Comparison of ENCODE assay signal across 19 cellular contexts in genomic region chr1:94125551-94126514, GRCh38. TPM values are rescaled to one million over a fixed set of nuclear protein-coding genes. Genes with fewer than 3 reads are reported as not detected.
DNase-seq lines count a peak whose midpoint lies in the region; ATAC-seq and TF ChIP-seq lines count a peak whose summit lies in the region.
"Had no signal": no experiment of that assay in that cellular context is flagged by ENCODE, and none has a peak within 500 bp of the region (broad histone marks: within the 10 kb centered on the region; RNA-seq: fewer than 3 reads in every experiment).

No MANE protein-coding gene starts in this region.

- no peaks in the 10 kb centered on the region; the same call in 1 of the 2 replicates for H3K4me1 ChIP-seq in H9 (ENCODE audit: insufficient read depth, low read length)
- H3K4me1 ChIP-seq: foreskin keratinocyte had no signal

- no peak overlapping the region for H2BK15ac ChIP-seq in H9 (ENCODE audit: low read depth, low read length)

- WGBS in H9 (ENCODE audit: extremely low coverage, insufficient read length, low lambda C conversion rate): no CpG with 5 or more reads among the region's 6 CpGs

- H2AFZ ChIP-seq in H9 (ENCODE audit: low read length): no peak overlapping the region

- no peak overlapping the region for H2BK120ac ChIP-seq in H9 (ENCODE audit: low read depth, low read length, poor library complexity, severe bottlenecking)

- no peak overlapping the region for H3K14ac ChIP-seq in H9 (ENCODE audit: insufficient read depth, low read length)

- H3K4me2 ChIP-seq in H9 (ENCODE audit: insufficient read depth, insufficient read length, low read length): no peak overlapping the region

- peak; percentile 47 for DNase-seq in H9
- peak; percentile 63 for DNase-seq in NCI-H526 treated with DMSO at 0.1 percent for 48 hours (lab: John Stamatoyannopoulos, UW)
- DNase-seq in iris pigment epithelial cell (ENCODE audit: low read depth): peak; percentile 22
- no peak for DNase-seq in progenitor cell of endocrine pancreas (ENCODE audit: low spot score, unreplicated experiment)
- DNase-seq in middle frontal gyrus (ENCODE audit: extremely low spot score, low spot score): no peak
- no peak for DNase-seq in activated naive CD4-positive, alpha-beta T cell treated with anti-CD3 and anti-CD28 coated beads, Interleukin-2, amount 10 ng/mL, durations not matched to agents 7 days and 5 days
- DNase-seq: activated naive CD4-positive, alpha-beta T cell; activated T-cell treated with anti-CD3 and anti-CD28 coated beads for 4 hours; aorta; cerebellar nuclear complex; foreskin keratinocyte; left colon; NK-92 treated with Interleukin-12 subunit alpha and Interleukin-12 subunit beta, amount 100 ng/mL, for 24 hours; ovary; stimulated activated CD4-positive, alpha-beta T cell treated with anti-CD3 and anti-CD28 coated beads, Interleukin-4, amount 100 ng/mL, for 1 hour; T-helper 1 cell had no signal

- H3K18ac ChIP-seq in H9 (ENCODE audit: insufficient read length, low read depth, low read length): no peak overlapping the region

- H3K79me1 ChIP-seq in H9 (ENCODE audit: insufficient read depth, low read depth, low read length, poor library complexity, severe bottlenecking): no peaks in the 10 kb centered on the region

- H2BK5ac ChIP-seq in H9 (ENCODE audit: insufficient read length, low read length): no peak overlapping the region

- no peak overlapping the region for H3K56ac ChIP-seq in H9 (ENCODE audit: insufficient read length, low read depth, low read length)

- CTCF ChIA-PET in activated naive CD4-positive, alpha-beta T cell treated with anti-CD3 and anti-CD28 coated beads, Interleukin-2, amount 10 ng/mL, durations not matched to agents 7 days and 5 days (lab: Charles Lee): no interaction called here

- H3K23ac ChIP-seq in H9 (ENCODE audit: insufficient read length, low read depth, low read length): no peak overlapping the region

- H3K4me1 Mint-ChIP-seq in H9 (peaks cover 18 to 22% of the 10 kb centered on the region in 2 experiments), progenitor cell of endocrine pancreas (ENCODE audit: low read depth) (peaks cover 20% of the 10 kb centered on the region)
- H3K4me1 Mint-ChIP-seq in activated naive CD4-positive, alpha-beta T cell treated with anti-CD3 and anti-CD28 coated beads, Interleukin-2, amount 10 ng/mL, durations not matched to agents 7 days and 5 days: no peaks in the 10 kb centered on the region

- H3K9me3 Mint-ChIP-seq in H9 (no peaks in the 10 kb centered on the region), progenitor cell of endocrine pancreas (ENCODE audit: low read depth) (no peaks in the 10 kb centered on the region)
- H3K9me3 Mint-ChIP-seq in activated naive CD4-positive, alpha-beta T cell treated with anti-CD3 and anti-CD28 coated beads, Interleukin-2, amount 10 ng/mL, durations not matched to agents 7 days and 5 days: no peaks in the 10 kb centered on the region

- no peaks in the 10 kb centered on the region for H3K79me2 ChIP-seq in H9 (ENCODE audit: insufficient read depth, low read length)

- no peak overlapping the region for H4K5ac ChIP-seq in H9 (ENCODE audit: insufficient read length, low read depth, low read length)

- H3K9me3 ChIP-seq in H9 (ENCODE audit: control insufficient read depth, low read depth, low read length): no peaks in the 10 kb centered on the region
- H3K9me3 ChIP-seq: ovary had no signal

- H3K27ac Mint-ChIP-seq in H9 (no peak overlapping the region), progenitor cell of endocrine pancreas (peak overlapping the region; percentile 83)
- no peak overlapping the region for H3K27ac Mint-ChIP-seq in activated naive CD4-positive, alpha-beta T cell treated with anti-CD3 and anti-CD28 coated beads, Interleukin-2, amount 10 ng/mL, durations not matched to agents 7 days and 5 days

- no peak overlapping the region for H4K8ac ChIP-seq in H9 (replicated peaks; ENCODE audit: insufficient read length, low read depth, low read length)

- H3K27me3 ChIP-seq in H9 (ENCODE audit: insufficient read depth, low read length): no peaks in the 10 kb centered on the region
- H3K27me3 ChIP-seq: ovary had no signal

- H3K4me3 Mint-ChIP-seq in H9 (no peak overlapping the region; a peak in 1 of 5 replicates), progenitor cell of endocrine pancreas (ENCODE audit: low read depth) (no peak overlapping the region)
- H3K4me3 Mint-ChIP-seq in activated naive CD4-positive, alpha-beta T cell treated with anti-CD3 and anti-CD28 coated beads, Interleukin-2, amount 10 ng/mL, durations not matched to agents 7 days and 5 days: no peak overlapping the region

- H3K23me2 ChIP-seq in H9 (ENCODE audit: insufficient read length, low read depth, low read length, poor library complexity, severe bottlenecking): no peaks in the 10 kb centered on the region

- H3K27me3 Mint-ChIP-seq in H9 (ENCODE audit: low read depth) (peaks cover 14% of the 10 kb centered on the region), progenitor cell of endocrine pancreas (no peaks in the 10 kb centered on the region)
- peaks cover 5% of the 10 kb centered on the region for H3K27me3 Mint-ChIP-seq in activated naive CD4-positive, alpha-beta T cell treated with anti-CD3 and anti-CD28 coated beads, Interleukin-2, amount 10 ng/mL, durations not matched to agents 7 days and 5 days

- H2AK5ac ChIP-seq in H9 (ENCODE audit: insufficient read length, low read length): no peak overlapping the region

- H3K36me3 Mint-ChIP-seq in H9 (ENCODE audit: insufficient read depth in 1 of 3, low read depth in 3 of 3): no peaks in the 10 kb centered on the region
- no peaks in the 10 kb centered on the region for H3K36me3 Mint-ChIP-seq in progenitor cell of endocrine pancreas (ENCODE audit: insufficient read depth)
- H3K36me3 Mint-ChIP-seq in activated naive CD4-positive, alpha-beta T cell treated with anti-CD3 and anti-CD28 coated beads, Interleukin-2, amount 10 ng/mL, durations not matched to agents 7 days and 5 days: no peaks in the 10 kb centered on the region

- no peaks in the 10 kb centered on the region for H4K20me1 ChIP-seq in H9 (ENCODE audit: control insufficient read depth, insufficient read depth, insufficient read length)

- no peak overlapping the region for H3T11ph ChIP-seq in H9 (ENCODE audit: low read length)

- no peak overlapping the region for H3K27ac ChIP-seq in H9 (ENCODE audit: insufficient read length, low read depth, low read length)
- H3K27ac ChIP-seq: foreskin keratinocyte, ovary, RWPE1, skin epidermis had no signal

- TF ChIP-seq CTCF in H9 (conservative IDR thresholded peaks at IDR 0.05): peak; percentile 19; the same call in 1 of the 3 replicates
- no peak for TF ChIP-seq CTCF in progenitor cell of endocrine pancreas (IDR thresholded peaks at IDR 0.05; ENCODE audit: unreplicated experiment)

- H4K91ac ChIP-seq in H9 (ENCODE audit: insufficient read length, low read depth, low read length): no peak overlapping the region

- H2BK12ac ChIP-seq in H9 (ENCODE audit: insufficient read length, low read depth, low read length): no peak overlapping the region

- no peak for ATAC-seq in esophagus mucosa
- ATAC-seq: foreskin keratinocyte, left colon had no signal

- H3K9ac ChIP-seq in H9 (ENCODE audit: extremely low read depth, insufficient read length, low read length): no peak overlapping the region

- H3K4ac ChIP-seq in H9 (ENCODE audit: low read depth, low read length): no peak overlapping the region

- H2BK20ac ChIP-seq in H9 (ENCODE audit: low read depth, low read length, poor library complexity, severe bottlenecking): no peak overlapping the region

RNA-seq across cellular contexts. Expression of gene ABCA4, which starts 4.9 kb away (rescaled TPM):
- total RNA-seq in H9 (2021) (not detected in 2 replicates), progenitor cell of endocrine pancreas (0.86 and 2.0 TPM in 2 replicates), esophagus mucosa (0.08 TPM)
- total RNA-seq: foreskin keratinocyte had no signal

Comparison
In these comparisons a context has a peak if more than half of its experiments do, and no peak if none do; other contexts are left out.
1. DNase-seq: peak in H9 (single experiment), NCI-H526 treated with DMSO at 0.1 percent for 48 hours (single experiment) and iris pigment epithelial cell (single experiment); none in progenitor cell of endocrine pancreas (single experiment), middle frontal gyrus (single experiment) and activated naive CD4-positive, alpha-beta T cell treated with anti-CD3 and anti-CD28 coated beads, Interleukin-2, amount 10 ng/mL, durations not matched to agents 7 days and 5 days (single experiment).